ENCODE assay signal across 1 cellular context in genomic region chr5:10913846-10914245, GRCh38.
TF ChIP-seq lines count a peak whose summit lies in the region.

No MANE protein-coding gene starts in this region.

TF ChIP-seq in K562, 482 proteins besides CTCF, POLR2A, EP300 and RAD21 (continued from another document):
- TF ChIP-seq PRDM10 (IDR thresholded peaks at IDR 0.05; ENCODE audit: partially characterized antibody) (no peak), SOX6 (IDR thresholded peaks at IDR 0.05) (peak; percentile 22; the same call in 1 of the 2 replicates), JUN (IDR thresholded peaks at IDR 0.05; ENCODE audit: borderline replicate concordance, low read depth, low read length) (0 out of 2 replicates have a peak, but pooled peaks have one; percentile 52), JUN (CRISPR knock-in tag; IDR thresholded peaks at IDR 0.05; ENCODE audit: borderline replicate concordance) (no peak), SMAD1 (IDR thresholded peaks at IDR 0.05; ENCODE audit: low read depth, low read length, partially characterized antibody) (peak; percentile 69), CBX8 (IDR thresholded peaks at IDR 0.05; ENCODE audit: borderline replicate concordance, extremely low read depth, low read depth, low read length, poor library complexity, severe bottlenecking) (no peak), TRIM24 (IDR thresholded peaks at IDR 0.05) (0 out of 4 replicates have a peak, but pooled peaks have one; percentile 11 to 13), ZNF655 (CRISPR knock-in tag; IDR thresholded peaks at IDR 0.05) (no peak), JUND (IDR thresholded peaks at IDR 0.05; ENCODE audit: borderline replicate concordance, low read depth, low read length) (peak; percentile 87), JUND (tag; IDR thresholded peaks at IDR 0.05; ENCODE audit: borderline replicate concordance, low read depth, low read length) (peak; percentile 90; the same call in 2 of the 3 replicates), CEBPG (CRISPR knock-in tag; IDR thresholded peaks at IDR 0.05) (no peak), CEBPG (tag; conservative IDR thresholded peaks at IDR 0.05 in 1 of 2, IDR thresholded peaks at IDR 0.05 in 1 of 2) (peak; percentile 36 to 77; a peak in 3 of 4 replicates), ZNF316 (IDR thresholded peaks at IDR 0.05) (0 out of 2 replicates have a peak, but pooled peaks have one; percentile 10), TAL1 (IDR thresholded peaks at IDR 0.05) (peak; percentile 39), TAF9B (IDR thresholded peaks at IDR 0.05; ENCODE audit: partially characterized antibody) (no peak), CREB1 (IDR thresholded peaks at IDR 0.05) (no peak), CREB1 (CRISPR knock-in tag; IDR thresholded peaks at IDR 0.05) (no peak), MAFK (IDR thresholded peaks at IDR 0.05; ENCODE audit: low read length) (peak; percentile 61; the same call in 1 of the 2 replicates), U2AF1 (optimal IDR thresholded peaks at IDR 0.05; ENCODE audit: low read depth, low read length) (no peak), SP2 (IDR thresholded peaks at IDR 0.05; ENCODE audit: extremely low read depth, low read depth, low read length, poor library complexity, severe bottlenecking) (no peak), MEIS2 (IDR thresholded peaks at IDR 0.05; ENCODE audit: partially characterized antibody) (peak; percentile 74), ATF3 (IDR thresholded peaks at IDR 0.05) (peak; percentile 78), ATF3 (CRISPR knock-in tag; conservative IDR thresholded peaks at IDR 0.05) (0 out of 2 replicates have a peak, but pooled peaks have one; percentile 33), MAFF (IDR thresholded peaks at IDR 0.05; ENCODE audit: low read length) (0 out of 2 replicates have a peak, but pooled peaks have one; percentile 42), SFPQ (IDR thresholded peaks at IDR 0.05; ENCODE audit: low read depth, low read length) (no peak), SMARCA4 (IDR thresholded peaks at IDR 0.05) (peak; percentile 65; the same call in 1 of the 2 replicates), BACH1 (tag; IDR thresholded peaks at IDR 0.05) (peak; percentile 26; the same call in 1 of the 2 replicates), ZSCAN32 (CRISPR knock-in tag; IDR thresholded peaks at IDR 0.05) (no peak), STAT5A (IDR thresholded peaks at IDR 0.05; ENCODE audit: borderline replicate concordance, low read length) (peak; percentile 27; the same call in 1 of the 2 replicates), ZNF280B (CRISPR knock-in tag; IDR thresholded peaks at IDR 0.05) (no peak), REST (CRISPR knock-in tag; IDR thresholded peaks at IDR 0.05; ENCODE audit: low read depth) (no peak), ASH1L (IDR thresholded peaks at IDR 0.05; ENCODE audit: borderline replicate concordance, low read depth, partially characterized antibody) (no peak), DDX20 (tag; IDR thresholded peaks at IDR 0.05; ENCODE audit: low read depth) (no peak), TEAD4 (IDR thresholded peaks at IDR 0.05; ENCODE audit: low read length) (peak; percentile 63), TEAD4 (CRISPR knock-in tag; IDR thresholded peaks at IDR 0.05; ENCODE audit: borderline replicate concordance) (no peak), NFIC (IDR thresholded peaks at IDR 0.05) (peak; percentile 80), RCOR1 (IDR thresholded peaks at IDR 0.05; ENCODE audit: borderline replicate concordance in 1 of 2, low read depth in 2 of 2, low read length in 2 of 2) (0 out of 4 replicates have a peak, but pooled peaks of 1 of the 2 experiments have one; percentile 17), CBFA2T2 (conservative IDR thresholded peaks at IDR 0.05) (peak; percentile 56), PBX2 (CRISPR knock-in tag; IDR thresholded peaks at IDR 0.05; ENCODE audit: low read depth) (no peak), PBX2 (tag; conservative IDR thresholded peaks at IDR 0.05; ENCODE audit: low read depth) (peak; percentile 66), MCM7 (IDR thresholded peaks at IDR 0.05) (no peak), MCM5 (IDR thresholded peaks at IDR 0.05; ENCODE audit: low read depth) (no peak), HDAC2 (IDR thresholded peaks at IDR 0.05) (no peak), FOSL1 (tag; conservative IDR thresholded peaks at IDR 0.05) (peak; percentile 68), CBFA2T3 (IDR thresholded peaks at IDR 0.05) (peak; percentile 73), NFE2 (IDR thresholded peaks at IDR 0.05; ENCODE audit: low read depth) (peak; percentile 87), ARID1B (IDR thresholded peaks at IDR 0.05) (peak; percentile 64), FUS (optimal IDR thresholded peaks at IDR 0.05; ENCODE audit: low read depth, low read length) (no peak), CREM (IDR thresholded peaks at IDR 0.05; ENCODE audit: low read depth) (peak; percentile 62), CEBPB (tag; IDR thresholded peaks at IDR 0.05) (peak; percentile 86), SLC30A9 (CRISPR knock-in tag; IDR thresholded peaks at IDR 0.05) (no peak), PKNOX1 (IDR thresholded peaks at IDR 0.05) (peak; percentile 58), MAFG (tag; conservative IDR thresholded peaks at IDR 0.05) (peak; percentile 70)
